ENCODE assay signal across 1 cellular context in the genomic region with DNA sequence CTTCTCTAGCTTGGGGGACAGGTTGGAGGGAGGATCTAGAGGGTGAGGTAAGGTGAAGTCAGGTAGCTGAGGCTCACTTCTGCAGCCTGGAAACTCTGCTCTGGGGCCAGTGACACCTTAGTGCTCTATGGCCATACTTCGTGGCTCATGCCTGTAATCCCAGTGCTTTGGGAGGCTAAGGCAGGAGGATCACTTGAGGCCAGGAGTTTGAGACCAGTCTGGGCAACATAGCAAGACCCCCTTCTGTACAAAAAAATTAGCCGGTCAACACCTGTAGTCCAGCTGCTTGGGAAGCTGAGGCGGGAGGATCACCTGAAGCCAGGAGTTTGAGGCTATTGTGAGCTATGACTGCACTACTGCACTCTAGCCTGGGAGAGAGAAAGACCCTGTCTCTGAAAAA.
TF ChIP-seq lines count a peak whose summit lies in the region.

No MANE protein-coding gene starts in this region.

TF ChIP-seq in HepG2, 621 proteins besides CTCF, POLR2A, EP300 and RAD21:
- peak; percentile 41; the same call in 1 of the 2 replicates for TF ChIP-seq ZMYM3 (CRISPR knock-in tag; IDR thresholded peaks at IDR 0.05)
- TF ChIP-seq, protein P1, sequence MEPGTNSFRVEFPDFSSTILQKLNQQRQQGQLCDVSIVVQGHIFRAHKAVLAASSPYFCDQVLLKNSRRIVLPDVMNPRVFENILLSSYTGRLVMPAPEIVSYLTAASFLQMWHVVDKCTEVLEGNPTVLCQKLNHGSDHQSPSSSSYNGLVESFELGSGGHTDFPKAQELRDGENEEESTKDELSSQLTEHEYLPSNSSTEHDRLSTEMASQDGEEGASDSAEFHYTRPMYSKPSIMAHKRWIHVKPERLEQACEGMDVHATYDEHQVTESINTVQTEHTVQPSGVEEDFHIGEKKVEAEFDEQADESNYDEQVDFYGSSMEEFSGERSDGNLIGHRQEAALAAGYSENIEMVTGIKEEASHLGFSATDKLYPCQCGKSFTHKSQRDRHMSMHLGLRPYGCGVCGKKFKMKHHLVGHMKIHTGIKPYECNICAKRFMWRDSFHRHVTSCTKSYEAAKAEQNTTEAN (CRISPR knock-in tag; conservative IDR thresholded peaks at IDR 0.05): no peak
- TF ChIP-seq, protein P2, sequence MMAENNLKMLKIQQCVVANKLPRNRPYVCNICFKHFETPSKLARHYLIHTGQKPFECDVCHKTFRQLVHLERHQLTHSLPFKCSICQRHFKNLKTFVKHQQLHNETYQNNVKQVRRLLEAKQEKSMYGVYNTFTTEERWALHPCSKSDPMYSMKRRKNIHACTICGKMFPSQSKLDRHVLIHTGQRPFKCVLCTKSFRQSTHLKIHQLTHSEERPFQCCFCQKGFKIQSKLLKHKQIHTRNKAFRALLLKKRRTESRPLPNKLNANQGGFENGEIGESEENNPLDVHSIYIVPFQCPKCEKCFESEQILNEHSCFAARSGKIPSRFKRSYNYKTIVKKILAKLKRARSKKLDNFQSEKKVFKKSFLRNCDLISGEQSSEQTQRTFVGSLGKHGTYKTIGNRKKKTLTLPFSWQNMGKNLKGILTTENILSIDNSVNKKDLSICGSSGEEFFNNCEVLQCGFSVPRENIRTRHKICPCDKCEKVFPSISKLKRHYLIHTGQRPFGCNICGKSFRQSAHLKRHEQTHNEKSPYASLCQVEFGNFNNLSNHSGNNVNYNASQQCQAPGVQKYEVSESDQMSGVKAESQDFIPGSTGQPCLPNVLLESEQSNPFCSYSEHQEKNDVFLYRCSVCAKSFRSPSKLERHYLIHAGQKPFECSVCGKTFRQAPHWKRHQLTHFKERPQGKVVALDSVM (CRISPR knock-in tag; IDR thresholded peaks at IDR 0.05): peak; percentile 70
- peak; percentile 29; the same call in 1 of the 2 replicates for TF ChIP-seq ZNF121 (CRISPR knock-in tag; IDR thresholded peaks at IDR 0.05)
